Comparison of ENCODE assay signal across 9 cellular contexts in the genomic region with DNA sequence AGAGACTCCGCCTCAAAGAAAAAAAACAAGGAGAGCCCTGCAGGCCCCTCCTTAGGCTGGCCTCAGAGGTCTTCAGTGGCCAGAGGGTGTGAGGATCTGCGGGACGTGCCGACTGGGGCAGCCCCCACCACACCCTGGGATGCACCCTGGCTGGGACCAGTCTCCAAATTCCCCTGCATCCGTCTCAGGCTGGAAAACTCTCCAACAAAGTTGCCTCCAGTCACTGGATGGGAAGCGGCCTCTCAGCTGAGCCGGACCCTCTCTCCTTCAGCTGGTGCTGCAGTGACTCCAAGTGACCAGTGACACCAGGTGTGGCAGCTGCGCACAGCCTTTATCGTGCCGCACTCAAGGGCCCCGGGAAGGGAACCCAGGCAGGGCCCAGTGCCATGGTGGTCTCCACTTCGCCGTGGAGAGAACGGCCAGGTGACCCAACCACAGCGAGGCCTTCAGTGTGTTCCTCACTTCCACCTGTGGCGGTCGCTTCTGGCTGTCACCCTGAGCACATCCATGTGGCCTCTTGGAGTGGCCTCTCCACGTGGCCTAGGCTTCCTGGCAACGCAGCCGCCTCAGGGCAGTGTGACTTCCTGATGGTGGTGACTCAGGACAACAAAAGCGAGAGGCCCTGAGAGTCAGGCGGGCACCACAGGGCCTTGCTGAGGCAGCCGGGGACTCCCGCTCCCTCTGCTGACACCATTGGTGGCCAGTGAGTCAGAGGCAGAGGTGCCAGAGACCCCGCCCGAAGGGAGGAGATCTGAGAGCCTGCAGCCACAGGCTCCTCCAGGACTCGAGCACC. TPM values are rescaled to one million over a fixed set of nuclear protein-coding genes. Genes with fewer than 3 reads are reported as not detected.
DNase-seq lines count a peak whose midpoint lies in the region; ATAC-seq lines count a peak whose summit lies in the region.
"Had no signal": no experiment of that assay in that cellular context is flagged by ENCODE, and none has a peak within 500 bp of the region (broad histone marks: within the 10 kb centered on the region; RNA-seq: fewer than 3 reads in every experiment).

No MANE protein-coding gene starts in this region.

- peak overlapping the region; percentile 93 for H3K27ac Mint-ChIP-seq in activated CD4-positive, alpha-beta memory T cell treated with anti-CD3 and anti-CD28 coated beads for 36 hours

- DNase-seq in NCI-H2029 (lab: John Stamatoyannopoulos, UW): peak; percentile 22
- DNase-seq in NCI-H2029 treated with DMSO at 0.1 percent for 48 hours (lab: John Stamatoyannopoulos, UW): no peak
- peak; percentile 96 for DNase-seq in activated CD4-positive, alpha-beta memory T cell treated with anti-CD3 and anti-CD28 coated beads for 36 hours
- peak; percentile 31 for DNase-seq in foreskin melanocyte
- peak in 2 of 3 experiments; percentile 6 to 33 for DNase-seq in stimulated activated CD4-positive, alpha-beta T cell treated with anti-CD3 and anti-CD28 coated beads, TNF-alpha, amount 100 ng/mL, for 4 hours (ENCODE audit: low read depth in 3 of 3)

- ATAC-seq in HG03520 (IDR thresholded peaks at IDR 0.05; ENCODE audit: unreplicated experiment) (no peak), HG03469 (IDR thresholded peaks at IDR 0.05; ENCODE audit: unreplicated experiment) (no peak), GM21528 (IDR thresholded peaks at IDR 0.05; ENCODE audit: low FRiP score, unreplicated experiment) (no peak)

- peaks cover 34% of the 10 kb centered on the region for H3K4me1 Mint-ChIP-seq in activated CD4-positive, alpha-beta memory T cell treated with anti-CD3 and anti-CD28 coated beads for 36 hours (ENCODE audit: low read depth)

- peaks cover 25% of the 10 kb centered on the region for H3K36me3 Mint-ChIP-seq in activated CD4-positive, alpha-beta memory T cell treated with anti-CD3 and anti-CD28 coated beads for 36 hours

- POLR2A ChIA-PET in activated CD4-positive, alpha-beta memory T cell treated with anti-CD3 and anti-CD28 coated beads for 36 hours (lab: Charles Lee): interaction anchor here (0.6 to 3.1 kb wide), 6 partner anchors 13 to 424 kb away, joined by 3 to 9 read pairs (median 6); partner anchors contain the start of gene CAMSAP1

- H3K27me3 Mint-ChIP-seq in activated CD4-positive, alpha-beta memory T cell treated with anti-CD3 and anti-CD28 coated beads for 36 hours: no peaks in the 10 kb centered on the region

- CTCF ChIA-PET in activated CD4-positive, alpha-beta memory T cell treated with anti-CD3 and anti-CD28 coated beads for 36 hours (lab: Charles Lee): interaction anchor here (2.8 kb wide), 1 partner anchor 62 kb away, joined by 16 read pairs; no protein-coding TSS in a partner anchor

- no peak overlapping the region for H3K4me3 Mint-ChIP-seq in activated CD4-positive, alpha-beta memory T cell treated with anti-CD3 and anti-CD28 coated beads for 36 hours
- H3K4me3 Mint-ChIP-seq: T-helper 1 cell treated with Interleukin-12 subunit alpha and Interleukin-12 subunit beta and Interleukin-4 antibody, amounts not matched to agents 30 μg/mL and 1 μg/mL, for 36 hours had no signal

- intact Hi-C loops in activated CD4-positive, alpha-beta memory T cell treated with anti-CD3 and anti-CD28 coated beads for 36 hours (cut with micrococcal nuclease): loop anchor here (2.0 kb wide), 1 partner anchor 34 kb away; the partner anchor contains the start of gene UBAC1

- H3K9me3 Mint-ChIP-seq in activated CD4-positive, alpha-beta memory T cell treated with anti-CD3 and anti-CD28 coated beads for 36 hours: no peaks in the 10 kb centered on the region
- H3K9me3 Mint-ChIP-seq: T-helper 1 cell treated with Interleukin-12 subunit alpha and Interleukin-12 subunit beta and Interleukin-4 antibody, amounts not matched to agents 30 μg/mL and 1 μg/mL, for 36 hours had no signal

RNA-seq across cellular contexts. Expression of gene CAMSAP1, which starts 19.3 kb away (rescaled TPM):
- 10 to 100 TPM; 43.2 to 46.0 TPM for total RNA-seq in activated CD4-positive, alpha-beta memory T cell treated with anti-CD3 and anti-CD28 coated beads for 36 hours

RNA-seq across cellular contexts. Expression of gene UBAC1, which starts 34.6 kb away (rescaled TPM):
- 10 to 100 TPM; 41.3 to 42.0 TPM for total RNA-seq in activated CD4-positive, alpha-beta memory T cell treated with anti-CD3 and anti-CD28 coated beads for 36 hours
